ENCODE assay signal across 1 cellular context in the genomic region with DNA sequence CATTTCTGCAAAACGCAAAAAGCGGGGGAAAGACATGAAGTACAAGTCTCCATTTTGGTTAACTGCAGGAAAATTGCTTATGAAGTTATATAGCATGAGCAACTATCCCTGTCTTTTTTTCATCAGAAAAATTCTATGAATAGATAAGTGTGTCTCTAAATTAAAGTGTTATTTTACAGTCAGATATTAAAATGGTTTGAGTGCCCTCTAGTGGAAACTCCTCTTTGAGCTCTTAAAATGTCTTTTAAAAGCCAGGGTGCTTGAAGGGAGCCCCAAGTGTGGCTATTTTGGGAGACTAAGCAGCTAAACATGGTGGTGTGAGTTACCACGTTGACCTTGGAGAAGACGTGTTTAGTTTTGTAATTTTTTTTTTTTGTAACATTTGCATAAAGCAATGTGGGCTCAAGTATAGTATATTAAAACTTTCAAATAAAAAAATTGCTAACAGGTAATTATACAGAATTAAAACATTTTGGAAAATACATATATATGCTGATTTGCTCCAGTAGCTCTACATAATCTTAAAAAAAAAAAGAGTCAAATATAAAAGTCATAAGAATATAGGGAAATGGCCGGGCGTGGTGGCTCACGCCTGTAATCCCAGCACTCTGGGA.
TF ChIP-seq lines count a peak whose summit lies in the region.

No MANE protein-coding gene starts in this region.

TF ChIP-seq in WTC11, 78 proteins besides CTCF, POLR2A, EP300 and RAD21 (continued from another document):
- TF ChIP-seq, protein P1, sequence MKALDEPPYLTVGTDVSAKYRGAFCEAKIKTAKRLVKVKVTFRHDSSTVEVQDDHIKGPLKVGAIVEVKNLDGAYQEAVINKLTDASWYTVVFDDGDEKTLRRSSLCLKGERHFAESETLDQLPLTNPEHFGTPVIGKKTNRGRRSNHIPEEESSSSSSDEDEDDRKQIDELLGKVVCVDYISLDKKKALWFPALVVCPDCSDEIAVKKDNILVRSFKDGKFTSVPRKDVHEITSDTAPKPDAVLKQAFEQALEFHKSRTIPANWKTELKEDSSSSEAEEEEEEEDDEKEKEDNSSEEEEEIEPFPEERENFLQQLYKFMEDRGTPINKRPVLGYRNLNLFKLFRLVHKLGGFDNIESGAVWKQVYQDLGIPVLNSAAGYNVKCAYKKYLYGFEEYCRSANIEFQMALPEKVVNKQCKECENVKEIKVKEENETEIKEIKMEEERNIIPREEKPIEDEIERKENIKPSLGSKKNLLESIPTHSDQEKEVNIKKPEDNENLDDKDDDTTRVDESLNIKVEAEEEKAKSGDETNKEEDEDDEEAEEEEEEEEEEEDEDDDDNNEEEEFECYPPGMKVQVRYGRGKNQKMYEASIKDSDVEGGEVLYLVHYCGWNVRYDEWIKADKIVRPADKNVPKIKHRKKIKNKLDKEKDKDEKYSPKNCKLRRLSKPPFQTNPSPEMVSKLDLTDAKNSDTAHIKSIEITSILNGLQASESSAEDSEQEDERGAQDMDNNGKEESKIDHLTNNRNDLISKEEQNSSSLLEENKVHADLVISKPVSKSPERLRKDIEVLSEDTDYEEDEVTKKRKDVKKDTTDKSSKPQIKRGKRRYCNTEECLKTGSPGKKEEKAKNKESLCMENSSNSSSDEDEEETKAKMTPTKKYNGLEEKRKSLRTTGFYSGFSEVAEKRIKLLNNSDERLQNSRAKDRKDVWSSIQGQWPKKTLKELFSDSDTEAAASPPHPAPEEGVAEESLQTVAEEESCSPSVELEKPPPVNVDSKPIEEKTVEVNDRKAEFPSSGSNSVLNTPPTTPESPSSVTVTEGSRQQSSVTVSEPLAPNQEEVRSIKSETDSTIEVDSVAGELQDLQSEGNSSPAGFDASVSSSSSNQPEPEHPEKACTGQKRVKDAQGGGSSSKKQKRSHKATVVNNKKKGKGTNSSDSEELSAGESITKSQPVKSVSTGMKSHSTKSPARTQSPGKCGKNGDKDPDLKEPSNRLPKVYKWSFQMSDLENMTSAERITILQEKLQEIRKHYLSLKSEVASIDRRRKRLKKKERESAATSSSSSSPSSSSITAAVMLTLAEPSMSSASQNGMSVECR (CRISPR knock-in tag; IDR thresholded peaks at IDR 0.05; ENCODE audit: borderline replicate concordance): no peak
